ENCODE assay signal across 32 cellular contexts in the genomic region with DNA sequence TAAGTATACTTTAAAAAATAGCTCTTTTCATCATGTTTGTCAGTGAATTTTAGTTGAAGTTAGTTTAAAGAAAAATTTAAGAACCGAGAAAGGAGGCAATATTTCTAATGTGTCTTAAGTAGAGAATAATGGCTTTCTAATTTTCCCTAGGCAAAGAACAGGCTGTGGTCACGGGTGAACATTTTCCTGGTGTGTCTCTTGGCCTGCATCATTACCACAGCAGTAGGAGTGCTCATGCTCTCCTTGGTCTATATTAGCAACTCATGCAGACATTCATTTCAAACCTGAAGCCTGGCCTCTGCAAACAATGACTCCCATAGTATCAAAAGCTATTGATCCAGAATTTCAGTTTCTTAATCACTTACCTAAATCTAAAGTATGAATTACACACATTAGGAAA. TPM values are rescaled to one million over a fixed set of nuclear protein-coding genes. Genes with fewer than 3 reads are reported as not detected.
"Had no signal": no experiment of that assay in that cellular context is flagged by ENCODE, and none has a peak within 500 bp of the region (broad histone marks: within the 10 kb centered on the region; RNA-seq: fewer than 3 reads in every experiment).

No MANE protein-coding gene starts in this region.

- H3K27ac ChIP-seq: left ventricle myocardium inferior, ovary, stomach, testis, thyroid gland, transverse colon, upper lobe of left lung had no signal

- FAIRE-seq: islet of Langerhans, kidney had no signal

- H3K4me3 ChIP-seq: heart left ventricle, left ventricle myocardium inferior, ovary, stomach, testis, thyroid gland, transverse colon, upper lobe of left lung had no signal

- H3K36me3 ChIP-seq: heart left ventricle, left ventricle myocardium inferior, ovary, stomach, thyroid gland, transverse colon, upper lobe of left lung had no signal

- H3K9me3 ChIP-seq: heart left ventricle, left ventricle myocardium inferior, ovary, stomach, testis, thyroid gland, transverse colon, upper lobe of left lung had no signal

- H3K27ac Mint-ChIP-seq: immature natural killer cell; naive B cell; natural killer cell; progenitor cell of endocrine pancreas; stimulated activated naive B cell treated with anti-CD40 and anti-IgM and Interleukin-4, amounts not matched to agents 10 μg/mL and 1 μg/mL and 100 μg/mL, for 72 hours had no signal

- H3K9me3 Mint-ChIP-seq: immature natural killer cell; natural killer cell; stimulated activated naive B cell treated with anti-CD40 and anti-IgM and Interleukin-4, amounts not matched to agents 10 μg/mL and 1 μg/mL and 100 μg/mL, for 72 hours had no signal

- DNase-seq: glutamatergic neuron; heart left ventricle; hypothalamus; immature natural killer cell; kidney; left ventricle myocardium inferior; mesenchymal stem cell; naive B cell; natural killer cell; ovary; retina; right cardiac atrium; stimulated activated CD4-positive, alpha-beta T cell treated with anti-CD3 and anti-CD28 coated beads, Interleukin-12 subunit alpha, Interleukin-12 subunit beta, amount 100 ng/mL, for 4 hours; stimulated activated CD4-positive, alpha-beta T cell treated with anti-CD3 and anti-CD28 coated beads, Interleukin-15, amount 100 ng/mL, for 24 hours; stimulated activated CD4-positive, alpha-beta T cell treated with anti-CD3 and anti-CD28 coated beads, Interleukin-2, amount 100 ng/mL, for 24 hours; stimulated activated CD4-positive, alpha-beta T cell treated with anti-CD3 and anti-CD28 coated beads, Interleukin-4, amount 100 ng/mL, for 1 hour; stimulated activated naive B cell treated with anti-CD40 and anti-IgM and Interleukin-4, amounts not matched to agents 10 μg/mL and 1 μg/mL and 100 μg/mL, for 72 hours; stimulated activated naive CD8-positive, alpha-beta T cell treated with anti-CD3 and anti-CD28 coated beads, Interleukin-15, Interleukin-2, amounts not matched to agents 100 U/mL and 50 U/mL, for 24 hours; stomach; testis; thyroid gland; transverse colon; upper lobe of left lung had no signal

- H3K27me3 Mint-ChIP-seq: progenitor cell of endocrine pancreas had no signal

- H3K27me3 ChIP-seq: ovary, stomach, testis, thyroid gland, transverse colon, upper lobe of left lung had no signal

- H3K36me3 Mint-ChIP-seq: immature natural killer cell; naive B cell; natural killer cell; stimulated activated naive B cell treated with anti-CD40 and anti-IgM and Interleukin-4, amounts not matched to agents 10 μg/mL and 1 μg/mL and 100 μg/mL, for 72 hours had no signal

- H3K4me1 Mint-ChIP-seq: immature natural killer cell; naive B cell; natural killer cell; stimulated activated naive B cell treated with anti-CD40 and anti-IgM and Interleukin-4, amounts not matched to agents 10 μg/mL and 1 μg/mL and 100 μg/mL, for 72 hours had no signal

- H3K4me1 ChIP-seq: stomach, testis, thyroid gland, upper lobe of left lung had no signal

- ATAC-seq: heart left ventricle; natural killer cell; right cardiac atrium; sciatic nerve; stimulated activated naive B cell treated with anti-CD40 and anti-IgM and Interleukin-4, amounts not matched to agents 10 μg/mL and 1 μg/mL and 100 μg/mL, for 72 hours; stimulated activated naive CD8-positive, alpha-beta T cell treated with anti-CD3 and anti-CD28 coated beads, Interleukin-15, Interleukin-2, amounts not matched to agents 100 U/mL and 50 U/mL, for 24 hours had no signal

- H3K4me3 Mint-ChIP-seq: immature natural killer cell; naive B cell; natural killer cell; stimulated activated naive B cell treated with anti-CD40 and anti-IgM and Interleukin-4, amounts not matched to agents 10 μg/mL and 1 μg/mL and 100 μg/mL, for 72 hours had no signal

RNA-seq across cellular contexts. Expression of gene STARD6, which starts 57.4 kb away (rescaled TPM):
- total RNA-seq: heart left ventricle, left ventricle myocardium inferior, lower leg skin, mononuclear cell, natural killer cell, omental fat pad, ovary, progenitor cell of endocrine pancreas, right cardiac atrium, skeletal muscle tissue, stomach, thyroid gland, transverse colon, upper lobe of left lung had no signal
- polyA plus RNA-seq: heart left ventricle, immature natural killer cell, neural cell, ovary, right cardiac atrium, stomach, urinary bladder had no signal
